ENCODE assay signal across 9 cellular contexts in genomic region chr12:52582971-52583456, GRCh38. TPM values are rescaled to one million over a fixed set of nuclear protein-coding genes. Genes with fewer than 3 reads are reported as not detected.
DNase-seq lines count a peak whose midpoint lies in the region; ATAC-seq and TF ChIP-seq lines count a peak whose summit lies in the region.
"Had no signal": no experiment of that assay in that cellular context is flagged by ENCODE, and none has a peak within 500 bp of the region (broad histone marks: within the 10 kb centered on the region; RNA-seq: fewer than 3 reads in every experiment).

No MANE protein-coding gene starts in this region.

- no peak overlapping the region for H4K5ac ChIP-seq in H9 (ENCODE audit: insufficient read length, low read depth, low read length)

- peaks cover 11% of the 10 kb centered on the region for H3K27me3 Mint-ChIP-seq in H9 (ENCODE audit: low read depth)
- peaks cover 2% of the 10 kb centered on the region for H3K27me3 Mint-ChIP-seq in activated CD8-positive, alpha-beta T cell treated with anti-CD3 and anti-CD28 coated beads, Interleukin-2, amount 10 ng/mL, durations not matched to agents 7 days and 5 days (ENCODE audit: low read depth)

- no peak overlapping the region for H3K18ac ChIP-seq in H9 (ENCODE audit: insufficient read length, low read depth, low read length)

- H3K9ac ChIP-seq in H9 (ENCODE audit: extremely low read depth, insufficient read length, low read length): no peak overlapping the region

- no peaks in the 10 kb centered on the region for H3K36me3 ChIP-seq in effector memory CD4-positive, alpha-beta T cell (ENCODE audit: control insufficient read depth, insufficient read depth, low read length)

- no peaks in the 10 kb centered on the region for H3K9me3 Mint-ChIP-seq in H9
- H3K9me3 Mint-ChIP-seq in activated CD8-positive, alpha-beta T cell treated with anti-CD3 and anti-CD28 coated beads, Interleukin-2, amount 10 ng/mL, durations not matched to agents 7 days and 5 days (ENCODE audit: insufficient read depth): no peaks in the 10 kb centered on the region

- no peak overlapping the region for H3K27ac ChIP-seq in H9 (ENCODE audit: insufficient read length, low read depth, low read length)
- H3K27ac ChIP-seq in effector memory CD4-positive, alpha-beta T cell (ENCODE audit: insufficient read depth, low read length, poor library complexity, severe bottlenecking): no peak overlapping the region

- CTCF ChIA-PET in activated CD8-positive, alpha-beta T cell treated with anti-CD3 and anti-CD28 coated beads, Interleukin-2, amount 10 ng/mL, durations not matched to agents 7 days and 5 days (lab: Charles Lee): interaction anchor here (0.7 to 20.3 kb wide), 20 partner anchors 9 to 398 kb away, joined by 3 to 736 read pairs (median 4); partner anchors contain the start of genes KRT1 and KRT74

- H4K91ac ChIP-seq in H9 (ENCODE audit: insufficient read length, low read depth, low read length): no peak overlapping the region

- no peak overlapping the region for H3K4me3 ChIP-seq in effector memory CD4-positive, alpha-beta T cell (ENCODE audit: insufficient read depth, low read depth, low read length, poor library complexity, severe bottlenecking)

- no peak overlapping the region for H2BK12ac ChIP-seq in H9 (ENCODE audit: insufficient read length, low read depth, low read length)

- H3K79me1 ChIP-seq in H9 (ENCODE audit: insufficient read depth, low read depth, low read length, poor library complexity, severe bottlenecking): no peaks in the 10 kb centered on the region

- no peak overlapping the region for H2AK5ac ChIP-seq in H9 (ENCODE audit: insufficient read length, low read length)

- no peak overlapping the region for H3T11ph ChIP-seq in H9 (ENCODE audit: low read length)

- H3K36me3 Mint-ChIP-seq in H9 (ENCODE audit: insufficient read depth in 1 of 3, low read depth in 3 of 3): no peaks in the 10 kb centered on the region; a peak in 1 of 7 replicates
- H3K36me3 Mint-ChIP-seq in activated CD8-positive, alpha-beta T cell treated with anti-CD3 and anti-CD28 coated beads, Interleukin-2, amount 10 ng/mL, durations not matched to agents 7 days and 5 days (ENCODE audit: low read depth): no peaks in the 10 kb centered on the region

- no peak overlapping the region for H2BK120ac ChIP-seq in H9 (ENCODE audit: low read depth, low read length, poor library complexity, severe bottlenecking)

- no peaks in the 10 kb centered on the region for H3K23me2 ChIP-seq in H9 (ENCODE audit: insufficient read length, low read depth, low read length, poor library complexity, severe bottlenecking)

- no peak overlapping the region for H3K4ac ChIP-seq in H9 (ENCODE audit: low read depth, low read length)

- H3K27me3 ChIP-seq in H9 (ENCODE audit: insufficient read depth, low read length): no peaks in the 10 kb centered on the region
- H3K27me3 ChIP-seq in effector memory CD4-positive, alpha-beta T cell (replicated peaks; ENCODE audit: control insufficient read depth, insufficient read depth, low read length, poor library complexity, severe bottlenecking): no peaks in the 10 kb centered on the region

- no peak overlapping the region for H3K4me3 Mint-ChIP-seq in H9
- H3K4me3 Mint-ChIP-seq in activated CD8-positive, alpha-beta T cell treated with anti-CD3 and anti-CD28 coated beads, Interleukin-2, amount 10 ng/mL, durations not matched to agents 7 days and 5 days: no peak overlapping the region

- H4K8ac ChIP-seq in H9 (replicated peaks; ENCODE audit: insufficient read length, low read depth, low read length): no peak overlapping the region

- no peak overlapping the region for H2BK15ac ChIP-seq in H9 (ENCODE audit: low read depth, low read length)

- DNase-seq in Ammon's horn (ENCODE audit: low spot score) (peak; percentile 67), H9 (peak; percentile 85), NCI-H524 treated with DMSO at 0.1 percent for 48 hours (lab: John Stamatoyannopoulos, UW) (peak; percentile 25), lung microvascular endothelial cell (ENCODE audit: low read depth in 2 of 2) (peak; percentile 65 to 70)
- DNase-seq in activated CD8-positive, alpha-beta T cell treated with anti-CD3 and anti-CD28 coated beads, Interleukin-2, amount 10 ng/mL, durations not matched to agents 7 days and 5 days: peak; percentile 76
- DNase-seq in effector memory CD4-positive, alpha-beta T cell: peak; percentile 18 to 31 (median 28)
- DNase-seq in stimulated activated CD8-positive, alpha-beta memory T cell treated with anti-CD3 and anti-CD28 coated beads, Interleukin-15, amount 100 ng/mL, for 1 hour (ENCODE audit: low read depth): peak; percentile 43

- H3K4me1 Mint-ChIP-seq in H9: peaks cover 10 to 12% of the 10 kb centered on the region in 2 experiments
- peaks cover 34% of the 10 kb centered on the region for H3K4me1 Mint-ChIP-seq in activated CD8-positive, alpha-beta T cell treated with anti-CD3 and anti-CD28 coated beads, Interleukin-2, amount 10 ng/mL, durations not matched to agents 7 days and 5 days (ENCODE audit: low read depth)

- no CpG with 5 or more reads among the region's 7 CpGs for WGBS in H9 (ENCODE audit: extremely low coverage, insufficient read length, low lambda C conversion rate)

- no peak overlapping the region for H2BK20ac ChIP-seq in H9 (ENCODE audit: low read depth, low read length, poor library complexity, severe bottlenecking)

- H3K27ac Mint-ChIP-seq in H9: no peak overlapping the region
- H3K27ac Mint-ChIP-seq in activated CD8-positive, alpha-beta T cell treated with anti-CD3 and anti-CD28 coated beads, Interleukin-2, amount 10 ng/mL, durations not matched to agents 7 days and 5 days: no peak overlapping the region

- no peaks in the 10 kb centered on the region for H4K20me1 ChIP-seq in H9 (ENCODE audit: control insufficient read depth, insufficient read depth, insufficient read length)

- no peaks in the 10 kb centered on the region for H3K79me2 ChIP-seq in H9 (ENCODE audit: insufficient read depth, low read length)

- no peak overlapping the region for H3K56ac ChIP-seq in H9 (ENCODE audit: insufficient read length, low read depth, low read length)

- ATAC-seq in activated CD8-positive, alpha-beta T cell treated with anti-CD3 and anti-CD28 coated beads, Interleukin-2, amount 10 ng/mL, durations not matched to agents 7 days and 5 days: peak; percentile 65
- no peak for ATAC-seq in HG03460 (IDR thresholded peaks at IDR 0.05; ENCODE audit: unreplicated experiment)

- no peak overlapping the region for H3K23ac ChIP-seq in H9 (ENCODE audit: insufficient read length, low read depth, low read length)

- TF ChIP-seq CTCF in H9 (conservative IDR thresholded peaks at IDR 0.05): peak; percentile 79

- H2AFZ ChIP-seq in H9 (ENCODE audit: low read length): no peak overlapping the region

- no peak overlapping the region for H3K14ac ChIP-seq in H9 (ENCODE audit: insufficient read depth, low read length)

- H3K4me2 ChIP-seq in H9 (ENCODE audit: insufficient read depth, insufficient read length, low read length): no peak overlapping the region

- POLR2A ChIA-PET in activated CD8-positive, alpha-beta T cell treated with anti-CD3 and anti-CD28 coated beads, Interleukin-2, amount 10 ng/mL, durations not matched to agents 7 days and 5 days (lab: Charles Lee): no interaction called here

- no peak overlapping the region for H2BK5ac ChIP-seq in H9 (ENCODE audit: insufficient read length, low read length)

- H3K4me1 ChIP-seq in H9 (ENCODE audit: insufficient read depth, low read length): no peaks in the 10 kb centered on the region
- peaks cover 13% of the 10 kb centered on the region for H3K4me1 ChIP-seq in effector memory CD4-positive, alpha-beta T cell (ENCODE audit: control insufficient read depth, insufficient read depth, low read length, poor library complexity, severe bottlenecking)

- H3K9me3 ChIP-seq in H9 (ENCODE audit: control insufficient read depth, low read depth, low read length): no peaks in the 10 kb centered on the region
- no peaks in the 10 kb centered on the region for H3K9me3 ChIP-seq in effector memory CD4-positive, alpha-beta T cell (ENCODE audit: control insufficient read depth, low read length)

RNA-seq across cellular contexts. Expression of gene KRT74, which starts 9.4 kb away (rescaled TPM):
- total RNA-seq in H9 (2021) (not detected in 2 replicates), lung microvascular endothelial cell (not detected in 2 replicates)
- not detected for total RNA-seq in activated CD8-positive, alpha-beta T cell treated with anti-CD3 and anti-CD28 coated beads, Interleukin-2, amount 10 ng/mL, durations not matched to agents 7 days and 5 days
- total RNA-seq: temporal lobe had no signal

RNA-seq across cellular contexts. Expression of gene KRT72, which starts 18.2 kb away (rescaled TPM):
- not detected in 2 replicates for total RNA-seq in H9 (2021)
- total RNA-seq in activated CD8-positive, alpha-beta T cell treated with anti-CD3 and anti-CD28 coated beads, Interleukin-2, amount 10 ng/mL, durations not matched to agents 7 days and 5 days: under 1 TPM; 0.40 to 0.44 TPM
- not detected in 2 replicates for total RNA-seq in lung microvascular endothelial cell
- total RNA-seq: temporal lobe had no signal

RNA-seq across cellular contexts. Expression of gene KRT71, which starts 30.1 kb away (rescaled TPM):
- total RNA-seq in H9 (2021) (not detected in 2 replicates), lung microvascular endothelial cell (not detected in 2 replicates)
- total RNA-seq in activated CD8-positive, alpha-beta T cell treated with anti-CD3 and anti-CD28 coated beads, Interleukin-2, amount 10 ng/mL, durations not matched to agents 7 days and 5 days: not detected

RNA-seq across cellular contexts. Expression of gene KRT73, which starts 35.3 kb away (rescaled TPM):
- total RNA-seq in H9 (2021): not detected in 2 replicates
- total RNA-seq in activated CD8-positive, alpha-beta T cell treated with anti-CD3 and anti-CD28 coated beads, Interleukin-2, amount 10 ng/mL, durations not matched to agents 7 days and 5 days: under 1 TPM; 0.45 to 0.91 TPM
- not detected in 2 replicates for total RNA-seq in lung microvascular endothelial cell
- total RNA-seq: temporal lobe had no signal

Comparison
In these comparisons a context has a peak if more than half of its experiments do, and no peak if none do; other contexts are left out.
1. DNase-seq: peak in every context shown above with its lines; median percentile 85 in H9; 76 in activated CD8-positive, alpha-beta T cell treated with anti-CD3 and anti-CD28 coated beads, Interleukin-2, amount 10 ng/mL, durations not matched to agents 7 days and 5 days; 68 in lung microvascular endothelial cell; 67 in Ammon's horn; 43 in stimulated activated CD8-positive, alpha-beta memory T cell treated with anti-CD3 and anti-CD28 coated beads, Interleukin-15, amount 100 ng/mL, for 1 hour; 28 in effector memory CD4-positive, alpha-beta T cell; 25 in NCI-H524 treated with DMSO at 0.1 percent for 48 hours.